6 cellular contexts compared by ENCODE assay signal in the genomic region with DNA sequence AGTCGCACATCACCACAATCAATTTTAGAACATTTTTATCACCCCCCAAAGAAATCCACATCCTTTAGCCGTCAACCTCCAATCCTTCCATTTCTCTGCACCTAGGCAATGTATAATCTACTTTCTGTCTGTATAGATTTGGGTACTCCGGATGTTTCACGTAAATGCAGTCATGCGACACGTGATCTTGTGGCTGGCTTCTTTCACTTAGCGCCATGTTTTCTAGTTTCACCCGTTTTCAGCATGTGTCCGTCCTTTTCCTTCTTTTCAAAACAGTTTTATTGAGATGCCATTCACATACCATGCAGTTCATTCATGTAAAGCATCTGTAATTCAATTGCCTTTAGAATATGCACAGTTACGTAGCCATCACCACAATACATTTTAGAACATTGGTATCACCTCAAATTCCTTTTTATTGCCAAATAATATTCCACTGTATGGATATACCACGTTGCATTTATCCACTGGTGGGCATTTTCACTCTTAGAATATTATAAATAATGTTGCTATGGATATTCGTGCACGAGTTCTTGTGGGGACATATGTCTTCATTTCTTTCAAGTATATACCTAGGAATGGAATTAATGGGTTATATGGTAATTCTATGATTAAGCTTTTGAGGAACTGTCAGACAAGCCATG.
DNase-seq lines count a peak whose midpoint lies in the region; ATAC-seq, FAIRE-seq and TF ChIP-seq lines count a peak whose summit lies in the region.
"Not testable (repeated sequence)": the region's sequence is repeated elsewhere in the genome, so short reads cannot be mapped to it uniquely, and the experiment has no call there.

No MANE protein-coding gene starts in this region.

- H3K36me3 Mint-ChIP-seq in activated CD4-positive, alpha-beta T cell treated with anti-CD3 and anti-CD28 coated beads, Interleukin-2, amount 10 ng/mL, durations not matched to agents 24 days and 14 days (ENCODE audit: low read depth); progenitor cell of endocrine pancreas (ENCODE audit: insufficient read depth): not testable (repeated sequence)

- intact Hi-C loops in activated CD4-positive, alpha-beta T cell treated with anti-CD3 and anti-CD28 coated beads, Interleukin-2, amount 10 ng/mL, durations not matched to agents 24 days and 14 days (cut with micrococcal nuclease) = not testable (repeated sequence)
- intact Hi-C loops in K562 (cut with micrococcal nuclease) = loop anchor here (10.0 kb wide), 1 partner anchor 264 kb away; no protein-coding TSS in a partner anchor

- TF ChIP-seq POLR2A in H54 (IDR thresholded peaks at IDR 0.05; ENCODE audit: low read depth, low read length); K562 (conservative IDR thresholded peaks at IDR 0.05): not testable (repeated sequence)

- H2AFZ ChIP-seq in K562 (ENCODE audit: low read depth, low read length) = not testable (repeated sequence)

- H3K9ac ChIP-seq in K562 (ENCODE audit: insufficient read depth in 1 of 2, low read depth in 2 of 2, low read length in 2 of 2) = not testable (repeated sequence)

- H3K9me1 ChIP-seq in K562 (ENCODE audit: control insufficient read depth, insufficient read depth, low read length) = not testable (repeated sequence)

- H3K9me3 Mint-ChIP-seq in activated CD4-positive, alpha-beta T cell treated with anti-CD3 and anti-CD28 coated beads, Interleukin-2, amount 10 ng/mL, durations not matched to agents 24 days and 14 days = not testable (repeated sequence)
- H3K9me3 Mint-ChIP-seq in progenitor cell of endocrine pancreas (ENCODE audit: low read depth) = peaks cover 20% of the 10 kb centered on the region

- not testable (repeated sequence) for DNase-seq in H54 (ENCODE audit: insufficient read length, low spot score); K562 (ENCODE audit: extremely low read depth in 1 of 4, low spot score in 3 of 4); progenitor cell of endocrine pancreas (ENCODE audit: low spot score, unreplicated experiment); urothelium cell line (ENCODE audit: low spot score)
- DNase-seq in activated CD4-positive, alpha-beta T cell treated with anti-CD3 and anti-CD28 coated beads, Interleukin-2, amount 10 ng/mL, durations not matched to agents 24 days and 14 days = peak; percentile 26

- not testable (repeated sequence) for H3K4me2 ChIP-seq in K562 (ENCODE audit: insufficient read depth, low read length)

- not testable (repeated sequence) for H3K36me3 ChIP-seq in K562 (ENCODE audit: control insufficient read depth, insufficient read depth, low read length)

- not testable (repeated sequence) for BruUV-seq in K562 (replicated peaks; lab: Mats Ljungman, UMichigan)

- 2% methylated on average over 13 of the region's 13 CpGs for WGBS in K562 (ENCODE audit: insufficient coverage, low coverage, missing lambda C conversion rate)

- not testable (repeated sequence) for H3K27ac Mint-ChIP-seq in activated CD4-positive, alpha-beta T cell treated with anti-CD3 and anti-CD28 coated beads, Interleukin-2, amount 10 ng/mL, durations not matched to agents 24 days and 14 days
- peak overlapping the region; percentile 13 for H3K27ac Mint-ChIP-seq in progenitor cell of endocrine pancreas

- H3K27ac ChIP-seq in K562 (ENCODE audit: extremely low read depth, low read depth, low read length) = not testable (repeated sequence)

- peak; percentile 66 for FAIRE-seq in H54 (lab: Jason Lieb, UNC)
- not testable (repeated sequence) for FAIRE-seq in K562 (lab: Jason Lieb, UNC)
- FAIRE-seq in urothelium cell line (lab: Jason Lieb, UNC) = peak; percentile 73

- H3K27me3 ChIP-seq in K562 (ENCODE audit: control insufficient read depth in 2 of 2, insufficient read depth in 2 of 2, low read length in 2 of 2) = not testable (repeated sequence)

- in situ Hi-C loops in K562 (cut with MboI) = loop anchor here (25.0 kb wide), 2 partner anchors 267 to 517 kb away; a partner anchor contains a TSS

- TF ChIP-seq EP300 in K562 (IDR thresholded peaks at IDR 0.05; ENCODE audit: low read length) = not testable (repeated sequence)

- POLR2A ChIA-PET in K562 (lab: Yijun Ruan, JAX) = not testable (repeated sequence)

- H3K4me3 ChIP-seq in K562 = not testable (repeated sequence)

- H3K9me3 ChIP-seq in K562 (replicated peaks; ENCODE audit: control insufficient read depth, insufficient read depth, low read depth, low read length) = not testable (repeated sequence)

- H3K4me1 ChIP-seq in K562 (replicated peaks in 1 of 2; ENCODE audit: control insufficient read depth in 2 of 2, insufficient read depth in 2 of 2, low read length in 2 of 2) = not testable (repeated sequence)

- not testable (repeated sequence) for ATAC-seq in SK-N-SH treated with all-trans-retinoic acid at 6 μM for 48 hours, K562

- not testable (repeated sequence) for H3K4me3 Mint-ChIP-seq in activated CD4-positive, alpha-beta T cell treated with anti-CD3 and anti-CD28 coated beads, Interleukin-2, amount 10 ng/mL, durations not matched to agents 24 days and 14 days; progenitor cell of endocrine pancreas (ENCODE audit: low read depth)

- TF ChIP-seq CTCF in K562 (IDR thresholded peaks at IDR 0.05 in 2 of 3, conservative IDR thresholded peaks at IDR 0.05 in 1 of 3; ENCODE audit: insufficient read depth in 2 of 3, low read depth in 1 of 3, low read length in 3 of 3); progenitor cell of endocrine pancreas (IDR thresholded peaks at IDR 0.05; ENCODE audit: unreplicated experiment): not testable (repeated sequence)

- not testable (repeated sequence) for H3K4me1 Mint-ChIP-seq in activated CD4-positive, alpha-beta T cell treated with anti-CD3 and anti-CD28 coated beads, Interleukin-2, amount 10 ng/mL, durations not matched to agents 24 days and 14 days; progenitor cell of endocrine pancreas (ENCODE audit: low read depth)

- not testable (repeated sequence) for H4K20me1 ChIP-seq in K562 (replicated peaks; ENCODE audit: control insufficient read depth, insufficient read depth, low read length)

- TF ChIP-seq RAD21 in K562 (CRISPR knock-in tag; conservative IDR thresholded peaks at IDR 0.05 in 1 of 2, IDR thresholded peaks at IDR 0.05 in 1 of 2) = not testable (repeated sequence)

- H3K27me3 Mint-ChIP-seq in activated CD4-positive, alpha-beta T cell treated with anti-CD3 and anti-CD28 coated beads, Interleukin-2, amount 10 ng/mL, durations not matched to agents 24 days and 14 days = peaks cover 34% of the 10 kb centered on the region
- not testable (repeated sequence) for H3K27me3 Mint-ChIP-seq in progenitor cell of endocrine pancreas

- CTCF ChIA-PET in K562 (lab: Yijun Ruan, JAX; ENCODE audit: low intra/inter-chr PET ratio) = not testable (repeated sequence)

- H3K79me2 ChIP-seq in K562 (ENCODE audit: control insufficient read depth, insufficient read depth, low read length) = not testable (repeated sequence)

TF ChIP-seq in SK-N-SH treated with all-trans-retinoic acid at 6 μM for 48 hours, 23 proteins besides CTCF, POLR2A, EP300 and RAD21:
- peak; percentile 78; the same call in 1 of the 2 replicates for TF ChIP-seq ZNF8 (CRISPR knock-in tag; IDR thresholded peaks at IDR 0.05)

TF ChIP-seq in K562, 482 proteins besides CTCF, POLR2A, EP300 and RAD21 (continues in another document):
- TF ChIP-seq RAD51 (IDR thresholded peaks at IDR 0.05; ENCODE audit: borderline replicate concordance, low read depth) = peak; percentile 72; the same call in 1 of the 2 replicates
- TF ChIP-seq ETV1 (tag; conservative IDR thresholded peaks at IDR 0.05; ENCODE audit: low read depth) = 0 out of 2 replicates have a peak, but pooled peaks have one; percentile 31
- TF ChIP-seq, protein P1, sequence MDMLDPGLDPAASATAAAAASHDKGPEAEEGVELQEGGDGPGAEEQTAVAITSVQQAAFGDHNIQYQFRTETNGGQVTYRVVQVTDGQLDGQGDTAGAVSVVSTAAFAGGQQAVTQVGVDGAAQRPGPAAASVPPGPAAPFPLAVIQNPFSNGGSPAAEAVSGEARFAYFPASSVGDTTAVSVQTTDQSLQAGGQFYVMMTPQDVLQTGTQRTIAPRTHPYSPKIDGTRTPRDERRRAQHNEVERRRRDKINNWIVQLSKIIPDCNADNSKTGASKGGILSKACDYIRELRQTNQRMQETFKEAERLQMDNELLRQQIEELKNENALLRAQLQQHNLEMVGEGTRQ (CRISPR knock-in tag; IDR thresholded peaks at IDR 0.05) = peak; percentile 60
- TF ChIP-seq ZNF146 (CRISPR knock-in tag; IDR thresholded peaks at IDR 0.05; ENCODE audit: unreplicated experiment) = peak; percentile 67
- peak; percentile 65; the same call in 1 of the 2 replicates for TF ChIP-seq TRIM28 (IDR thresholded peaks at IDR 0.05)
- TF ChIP-seq L3MBTL2 (IDR thresholded peaks at IDR 0.05) = 0 out of 2 replicates have a peak, but pooled peaks have one; percentile 28
- TF ChIP-seq, protein P2, sequence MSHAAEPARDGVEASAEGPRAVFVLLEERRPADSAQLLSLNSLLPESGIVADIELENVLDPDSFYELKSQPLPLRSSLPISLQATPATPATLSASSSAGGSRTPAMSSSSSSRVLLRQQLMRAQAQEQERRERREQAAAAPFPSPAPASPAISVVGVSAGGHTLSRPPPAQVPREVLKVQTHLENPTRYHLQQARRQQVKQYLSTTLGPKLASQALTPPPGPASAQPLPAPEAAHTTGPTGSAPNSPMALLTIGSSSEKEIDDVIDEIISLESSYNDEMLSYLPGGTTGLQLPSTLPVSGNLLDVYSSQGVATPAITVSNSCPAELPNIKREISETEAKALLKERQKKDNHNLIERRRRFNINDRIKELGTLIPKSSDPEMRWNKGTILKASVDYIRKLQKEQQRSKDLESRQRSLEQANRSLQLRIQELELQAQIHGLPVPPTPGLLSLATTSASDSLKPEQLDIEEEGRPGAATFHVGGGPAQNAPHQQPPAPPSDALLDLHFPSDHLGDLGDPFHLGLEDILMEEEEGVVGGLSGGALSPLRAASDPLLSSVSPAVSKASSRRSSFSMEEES (CRISPR knock-in tag; IDR thresholded peaks at IDR 0.05) = 0 out of 2 replicates have a peak, but pooled peaks have one; percentile 41
- TF ChIP-seq, protein P3, sequence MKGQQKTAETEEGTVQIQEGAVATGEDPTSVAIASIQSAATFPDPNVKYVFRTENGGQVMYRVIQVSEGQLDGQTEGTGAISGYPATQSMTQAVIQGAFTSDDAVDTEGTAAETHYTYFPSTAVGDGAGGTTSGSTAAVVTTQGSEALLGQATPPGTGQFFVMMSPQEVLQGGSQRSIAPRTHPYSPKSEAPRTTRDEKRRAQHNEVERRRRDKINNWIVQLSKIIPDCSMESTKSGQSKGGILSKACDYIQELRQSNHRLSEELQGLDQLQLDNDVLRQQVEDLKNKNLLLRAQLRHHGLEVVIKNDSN (CRISPR knock-in tag; IDR thresholded peaks at IDR 0.05) = peak; percentile 78
- 0 out of 4 replicates have a peak, but pooled peaks of 1 of the 2 experiments have one; percentile 33 for TF ChIP-seq TRIM24 (IDR thresholded peaks at IDR 0.05)
